ENCODE assay signal across 25 cellular contexts in the genomic region with DNA sequence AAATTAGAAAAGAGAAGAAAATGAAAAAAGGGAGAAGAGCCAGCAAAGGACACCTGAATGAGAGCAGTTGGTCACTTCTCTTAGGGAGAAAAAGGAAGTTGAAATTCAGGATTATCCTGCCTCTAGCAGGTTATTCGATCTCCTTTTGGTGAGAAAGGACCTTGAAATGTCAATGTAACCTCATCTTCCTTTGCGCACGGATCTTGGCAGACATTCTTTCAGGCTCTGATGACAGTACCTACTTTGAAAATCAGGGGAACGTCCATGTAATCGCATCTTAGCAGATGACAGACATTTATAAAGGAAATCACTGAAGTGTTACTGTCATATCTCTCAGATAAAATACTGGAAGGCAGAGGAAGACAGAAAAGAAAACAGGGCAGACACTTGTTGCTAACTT.
"Had no signal": no experiment of that assay in that cellular context is flagged by ENCODE, and none has a peak within 500 bp of the region (broad histone marks: within the 10 kb centered on the region; RNA-seq: fewer than 3 reads in every experiment).

No MANE protein-coding gene starts in this region.

- H3K9me3 ChIP-seq: breast epithelium, SJSA1 had no signal

- H3K4me1 ChIP-seq: breast epithelium, SJSA1 had no signal

- H3K27me3 ChIP-seq: breast epithelium, SJSA1 had no signal

- H3K4me3 Mint-ChIP-seq: activated CD8-positive, alpha-beta T cell treated with anti-CD3 and anti-CD28 coated beads, Interleukin-2, amount 10 ng/mL, durations not matched to agents 7 days and 5 days; activated naive CD4-positive, alpha-beta T cell treated with anti-CD3 and anti-CD28 coated beads, Interleukin-2, amount 50 U/mL, for 24 hours; T-helper 2 cell treated with Interferon-gamma antibody and Interleukin-4, amounts not matched to agents 5 μg/mL and 100 μg/mL, for 36 hours had no signal

- H3K27me3 Mint-ChIP-seq: activated naive CD4-positive, alpha-beta T cell treated with anti-CD3 and anti-CD28 coated beads, Interleukin-2, amount 50 U/mL, for 24 hours had no signal

- H3K36me3 ChIP-seq: breast epithelium, SJSA1 had no signal

- DNase-seq: activated CD4-positive, alpha-beta T cell treated with anti-CD3 and anti-CD28 coated beads for 4 hours; activated CD4-positive, alpha-beta T cell treated with anti-CD3 and anti-CD28 coated beads, Interleukin-2, amount 50 U/mL, for 4 hours; activated CD4-positive, CD25-positive, alpha-beta regulatory T cell; activated CD8-positive, alpha-beta memory T cell treated with anti-CD3 and anti-CD28 coated beads, Interleukin-2, amount 50 U/mL, for 48 hours; activated CD8-positive, alpha-beta T cell treated with anti-CD3 and anti-CD28 coated beads, Interleukin-2, amount 10 ng/mL, durations not matched to agents 7 days and 5 days; activated effector memory CD4-positive, alpha-beta T cell treated with Interleukin-2 at 50 U/mL for 16 hours; activated naive CD4-positive, alpha-beta T cell; activated T-cell treated with anti-CD3 and anti-CD28 coated beads, Interleukin-2, amount 50 U/mL, for 1 hour; aorta; caudate nucleus; KBM-7; NCI-H1092; NCI-H1417; NCI-H1930; NCI-H345; NCI-H510A; NCI-H526 treated with DMSO at 0.1 percent for 48 hours; NCI-H82; SHP77; SW 1271 had no signal

- ATAC-seq: activated CD8-positive, alpha-beta T cell treated with anti-CD3 and anti-CD28 coated beads, Interleukin-2, amount 10 ng/mL, durations not matched to agents 7 days and 5 days; SK-N-SH treated with all-trans-retinoic acid at 6 μM for 48 hours had no signal

- H3K4me1 Mint-ChIP-seq: activated naive CD4-positive, alpha-beta T cell treated with anti-CD3 and anti-CD28 coated beads, Interleukin-2, amount 50 U/mL, for 24 hours had no signal

- H3K27ac ChIP-seq: breast epithelium, SJSA1 had no signal

- H3K27ac Mint-ChIP-seq: activated CD8-positive, alpha-beta T cell treated with anti-CD3 and anti-CD28 coated beads, Interleukin-2, amount 10 ng/mL, durations not matched to agents 7 days and 5 days; activated naive CD4-positive, alpha-beta T cell treated with anti-CD3 and anti-CD28 coated beads, Interleukin-2, amount 50 U/mL, for 24 hours; T-helper 2 cell treated with Interferon-gamma antibody and Interleukin-4, amounts not matched to agents 5 μg/mL and 100 μg/mL, for 36 hours had no signal

- H3K4me3 ChIP-seq: breast epithelium, SJSA1 had no signal
